8 cellular contexts compared by ENCODE assay signal in the genomic region with DNA sequence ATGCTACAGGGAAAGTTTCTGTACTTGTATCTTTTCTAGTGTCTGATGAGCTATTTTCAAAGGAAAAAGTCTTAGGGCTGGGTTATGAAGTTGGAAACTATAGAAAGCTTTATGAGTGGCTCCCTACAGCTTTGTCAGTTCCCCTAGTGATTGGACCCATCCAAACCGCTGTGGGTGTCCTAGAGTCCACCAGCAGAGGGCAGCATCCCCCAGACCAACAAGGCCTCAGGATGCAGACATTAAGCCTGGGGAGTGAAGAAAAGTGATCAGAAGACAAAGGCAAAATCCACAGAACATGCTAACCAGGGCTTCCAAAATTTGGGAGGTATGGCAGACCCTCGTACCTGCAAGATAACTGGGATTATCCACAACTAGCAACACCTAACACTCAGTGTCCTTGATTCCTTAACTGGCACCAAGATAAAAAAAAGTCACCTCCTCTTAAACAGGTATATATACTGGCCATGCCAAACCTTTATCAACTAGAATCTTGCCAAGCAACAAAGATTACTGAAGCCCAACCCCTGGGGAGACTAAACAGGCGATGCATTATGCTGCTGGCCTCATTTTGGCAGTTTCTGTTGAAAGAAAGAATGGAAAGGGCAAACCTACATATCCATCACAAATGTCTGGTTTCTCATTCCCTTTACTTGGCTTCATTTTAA.
DNase-seq lines count a peak whose midpoint lies in the region; ATAC-seq and TF ChIP-seq lines count a peak whose summit lies in the region.

No MANE protein-coding gene starts in this region.

- no peaks in the 10 kb centered on the region for H3K36me3 Mint-ChIP-seq in T-helper 1 cell treated with Interleukin-12 subunit alpha and Interleukin-12 subunit beta and Interleukin-4 antibody, amounts not matched to agents 30 μg/mL and 1 μg/mL, for 36 hours (ENCODE audit: low read depth)

- H3K9me3 Mint-ChIP-seq in T-helper 1 cell treated with Interleukin-12 subunit alpha and Interleukin-12 subunit beta and Interleukin-4 antibody, amounts not matched to agents 30 μg/mL and 1 μg/mL, for 36 hours, result no peaks in the 10 kb centered on the region

- H3K4me3 ChIP-seq in NB4 (ENCODE audit: low read depth, low read length), result no peak overlapping the region
- no peak overlapping the region for H3K4me3 ChIP-seq in right cardiac atrium (ENCODE audit: low read length)

- DNase-seq in activated gamma-delta T cell treated with Interleukin-2 at 50 U/mL for 16 hours (peak; percentile 65), activated gamma-delta T cell (lab: John Stamatoyannopoulos, UW) (no peak), NB4 (ENCODE audit: low read depth) (peak; percentile 81), amygdala (lab: John Stamatoyannopoulos, UW) (peak in 54 of 56 donors; percentile 2 to 89 (median 56)), right cardiac atrium (peak; percentile 72 to 87 (median 85)), sciatic nerve (ENCODE audit: low spot score) (peak; percentile 89)

- no peaks in the 10 kb centered on the region for H3K4me1 ChIP-seq in right cardiac atrium (ENCODE audit: control insufficient read depth, insufficient read depth, low read length)

- intact Hi-C loops in right cardiac atrium (cut with DNase I) (loop anchor here (1.0 to 5.0 kb wide), 2 partner anchors 95 kb away; no protein-coding TSS in a partner anchor), sciatic nerve (cut with DNase I) (loop anchor here (5.0 kb wide), 1 partner anchor 95 kb away; no protein-coding TSS in a partner anchor)

- peak; percentile 91 for TF ChIP-seq CTCF in NB4 (IDR thresholded peaks at IDR 0.05; ENCODE audit: low read depth, low read length)

- peaks cover 6% of the 10 kb centered on the region for H3K27me3 Mint-ChIP-seq in T-helper 1 cell treated with Interleukin-12 subunit alpha and Interleukin-12 subunit beta and Interleukin-4 antibody, amounts not matched to agents 30 μg/mL and 1 μg/mL, for 36 hours (ENCODE audit: low read depth)

- no peak for TF ChIP-seq POLR2A in NB4 (IDR thresholded peaks at IDR 0.05; ENCODE audit: extremely low read depth, insufficient read length)

- H3K9me3 ChIP-seq in right cardiac atrium (ENCODE audit: control insufficient read depth, low read length), result no peaks in the 10 kb centered on the region

- no peak overlapping the region for H3K4me3 Mint-ChIP-seq in T-helper 1 cell treated with Interleukin-12 subunit alpha and Interleukin-12 subunit beta and Interleukin-4 antibody, amounts not matched to agents 30 μg/mL and 1 μg/mL, for 36 hours

- peak overlapping the region; percentile 34 for H3K27ac Mint-ChIP-seq in T-helper 1 cell treated with Interleukin-12 subunit alpha and Interleukin-12 subunit beta and Interleukin-4 antibody, amounts not matched to agents 30 μg/mL and 1 μg/mL, for 36 hours

- WGBS in right cardiac atrium, result 20% methylated on average over 3 of the region's 3 CpGs

- H3K27ac ChIP-seq in right cardiac atrium (ENCODE audit: low read length), result no peak overlapping the region

- ATAC-seq in right cardiac atrium (peak; percentile 86 to 87), sciatic nerve (peak; percentile 91), GM19452 (IDR thresholded peaks at IDR 0.05; ENCODE audit: unreplicated experiment) (no peak)

- no peaks in the 10 kb centered on the region for H3K4me1 Mint-ChIP-seq in T-helper 1 cell treated with Interleukin-12 subunit alpha and Interleukin-12 subunit beta and Interleukin-4 antibody, amounts not matched to agents 30 μg/mL and 1 μg/mL, for 36 hours (ENCODE audit: low read depth)

- H3K27me3 ChIP-seq in right cardiac atrium (ENCODE audit: control insufficient read depth, insufficient read depth), result no peaks in the 10 kb centered on the region
